12 cellular contexts compared by ENCODE assay signal in the genomic region with DNA sequence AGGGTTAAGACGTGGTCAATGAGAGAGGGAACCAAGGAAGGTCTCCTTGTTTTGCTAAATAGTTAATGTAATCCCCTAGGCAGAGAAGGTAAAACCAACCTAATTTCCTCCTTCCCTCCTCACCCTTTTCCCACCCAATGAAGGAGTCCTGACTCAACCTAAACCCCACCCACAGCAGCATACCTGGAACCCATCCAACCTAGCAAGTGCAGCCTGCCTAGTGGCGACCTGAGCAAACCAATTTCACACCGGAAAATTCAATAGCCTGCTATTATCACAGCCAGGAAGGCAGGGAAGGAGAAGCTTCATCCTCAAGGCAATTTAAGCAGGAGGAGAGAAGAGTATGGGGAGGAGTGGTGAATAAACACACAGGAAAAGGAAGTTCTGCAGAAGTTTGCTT. TPM values are rescaled to one million over a fixed set of nuclear protein-coding genes. Genes with fewer than 3 reads are reported as not detected.
DNase-seq lines count a peak whose midpoint lies in the region; ATAC-seq and TF ChIP-seq lines count a peak whose summit lies in the region.
"Had no signal": no experiment of that assay in that cellular context is flagged by ENCODE, and none has a peak within 500 bp of the region (broad histone marks: within the 10 kb centered on the region; RNA-seq: fewer than 3 reads in every experiment).

No MANE protein-coding gene starts in this region.

- no peak overlapping the region for H3K27ac Mint-ChIP-seq in activated CD4-positive, alpha-beta memory T cell treated with anti-CD3 and anti-CD28 coated beads, Interleukin-2, amount 10 ng/mL, durations not matched to agents 7 days and 5 days

- no peaks in the 10 kb centered on the region for H3K9me3 Mint-ChIP-seq in activated CD4-positive, alpha-beta memory T cell treated with anti-CD3 and anti-CD28 coated beads, Interleukin-2, amount 10 ng/mL, durations not matched to agents 7 days and 5 days
- H3K9me3 Mint-ChIP-seq: naive thymus-derived CD8-positive, alpha-beta T cell had no signal

- H3K4me1 ChIP-seq in HEK293 (ENCODE audit: control insufficient read depth, insufficient read depth, low read length): no peaks in the 10 kb centered on the region
- H3K4me1 ChIP-seq: right lobe of liver had no signal

- no peak for ATAC-seq in HG02884 (IDR thresholded peaks at IDR 0.05; ENCODE audit: unreplicated experiment)
- ATAC-seq: naive thymus-derived CD8-positive, alpha-beta T cell; right lobe of liver had no signal

- DNase-seq in NCI-H2029 (lab: John Stamatoyannopoulos, UW) (peak; percentile 78), cardiac fibroblast (ENCODE audit: low read depth in 2 of 2) (peak; percentile 8 to 15), mucosa of gallbladder (ENCODE audit: low spot score) (peak; percentile 19), NCI-H526 treated with DMSO at 0.1 percent for 48 hours (lab: John Stamatoyannopoulos, UW) (no peak)
- DNase-seq in activated CD4-positive, alpha-beta memory T cell treated with anti-CD3 and anti-CD28 coated beads, Interleukin-2, amount 10 ng/mL, durations not matched to agents 7 days and 5 days: no peak
- DNase-seq: activated CD4-positive, alpha-beta T cell treated with anti-CD3 and anti-CD28 coated beads, Interleukin-2, amount 50 U/mL, for 1 hour; central memory CD4-positive, alpha-beta T cell; Karpas-422; naive thymus-derived CD8-positive, alpha-beta T cell; right lobe of liver had no signal

- H3K4me3 ChIP-seq in HEK293 (ENCODE audit: low read depth, low read length) (no peak overlapping the region), cardiac fibroblast (replicated peaks in 1 of 2; ENCODE audit: low read depth in 2 of 2, low read length in 2 of 2) (no peak overlapping the region)
- H3K4me3 ChIP-seq: right lobe of liver had no signal

- H3K4me1 Mint-ChIP-seq in activated CD4-positive, alpha-beta memory T cell treated with anti-CD3 and anti-CD28 coated beads, Interleukin-2, amount 10 ng/mL, durations not matched to agents 7 days and 5 days: no peaks in the 10 kb centered on the region
- H3K4me1 Mint-ChIP-seq: naive thymus-derived CD8-positive, alpha-beta T cell had no signal

- H3K36me3 ChIP-seq in HEK293 (ENCODE audit: control insufficient read depth in 2 of 2, insufficient read depth in 1 of 2, low read length in 2 of 2): peaks cover 0 to 3% of the 10 kb centered on the region in 2 experiments; a peak in 1 of 3 replicates
- H3K36me3 ChIP-seq: right lobe of liver had no signal

- H3K27me3 Mint-ChIP-seq in activated CD4-positive, alpha-beta memory T cell treated with anti-CD3 and anti-CD28 coated beads, Interleukin-2, amount 10 ng/mL, durations not matched to agents 7 days and 5 days: no peaks in the 10 kb centered on the region
- H3K27me3 Mint-ChIP-seq: naive thymus-derived CD8-positive, alpha-beta T cell had no signal

- H3K27ac ChIP-seq in HEK293 (ENCODE audit: extremely low read depth, low read depth, low read length): no peak overlapping the region
- H3K27ac ChIP-seq: right lobe of liver had no signal

- CTCF ChIA-PET in HEK293 (lab: Yijun Ruan, JAX): interaction anchor here (0.7 to 1.1 kb wide), 4 partner anchors 13 to 465 kb away, joined by 3 to 4 read pairs (median 3); no protein-coding TSS in a partner anchor
- CTCF ChIA-PET in activated CD4-positive, alpha-beta memory T cell treated with anti-CD3 and anti-CD28 coated beads, Interleukin-2, amount 10 ng/mL, durations not matched to agents 7 days and 5 days (lab: Charles Lee): interaction anchor here (0.6 to 0.7 kb wide), 2 partner anchors 17 to 47 kb away, joined by 3 read pairs; no protein-coding TSS in a partner anchor

- no peak overlapping the region for H3K4me3 Mint-ChIP-seq in activated CD4-positive, alpha-beta memory T cell treated with anti-CD3 and anti-CD28 coated beads, Interleukin-2, amount 10 ng/mL, durations not matched to agents 7 days and 5 days
- H3K4me3 Mint-ChIP-seq: naive thymus-derived CD8-positive, alpha-beta T cell had no signal

- no peaks in the 10 kb centered on the region for H3K9me3 ChIP-seq in HEK293 (ENCODE audit: control insufficient read depth, insufficient read depth, low read depth, low read length)
- H3K9me3 ChIP-seq: right lobe of liver had no signal

- POLR2A ChIA-PET in HEK293 (lab: Yijun Ruan, JAX): no interaction called here
- POLR2A ChIA-PET in activated CD4-positive, alpha-beta memory T cell treated with anti-CD3 and anti-CD28 coated beads, Interleukin-2, amount 10 ng/mL, durations not matched to agents 7 days and 5 days (lab: Charles Lee): no interaction called here

- TF ChIP-seq CTCF in HEK293 (tag by site-specific recombination; IDR thresholded peaks at IDR 0.05) (no peak), cardiac fibroblast (IDR thresholded peaks at IDR 0.05; ENCODE audit: low read depth, low read length) (no peak)

- no peaks in the 10 kb centered on the region for H3K36me3 Mint-ChIP-seq in activated CD4-positive, alpha-beta memory T cell treated with anti-CD3 and anti-CD28 coated beads, Interleukin-2, amount 10 ng/mL, durations not matched to agents 7 days and 5 days (ENCODE audit: low read depth)
- H3K36me3 Mint-ChIP-seq: naive thymus-derived CD8-positive, alpha-beta T cell had no signal

TF ChIP-seq in HEK293, 187 proteins besides CTCF, POLR2A, EP300 and RAD21:
- no peak for TF ChIP-seq ZNF292 (tag by site-specific recombination; IDR thresholded peaks at IDR 0.05; ENCODE audit: borderline replicate concordance, low read depth)
- TF ChIP-seq, protein P1, sequence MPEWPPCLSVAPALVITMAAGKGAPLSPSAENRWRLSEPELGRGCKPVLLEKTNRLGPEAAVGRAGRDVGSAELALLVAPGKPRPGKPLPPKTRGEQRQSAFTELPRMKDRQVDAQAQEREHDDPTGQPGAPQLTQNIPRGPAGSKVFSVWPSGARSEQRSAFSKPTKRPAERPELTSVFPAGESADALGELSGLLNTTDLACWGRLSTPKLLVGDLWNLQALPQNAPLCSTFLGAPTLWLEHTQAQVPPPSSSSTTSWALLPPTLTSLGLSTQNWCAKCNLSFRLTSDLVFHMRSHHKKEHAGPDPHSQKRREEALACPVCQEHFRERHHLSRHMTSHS (tag by site-specific recombination; IDR thresholded peaks at IDR 0.05): no peak
- TF ChIP-seq ZNF169 (tag by site-specific recombination; IDR thresholded peaks at IDR 0.05): no peak
- TF ChIP-seq SP7 (tag by site-specific recombination; IDR thresholded peaks at IDR 0.05): 0 out of 2 replicates have a peak, but pooled peaks have one; percentile 54
- peak; percentile 66 for TF ChIP-seq ZBTB17 (tag by site-specific recombination; IDR thresholded peaks at IDR 0.05)
- TF ChIP-seq, protein P2, sequence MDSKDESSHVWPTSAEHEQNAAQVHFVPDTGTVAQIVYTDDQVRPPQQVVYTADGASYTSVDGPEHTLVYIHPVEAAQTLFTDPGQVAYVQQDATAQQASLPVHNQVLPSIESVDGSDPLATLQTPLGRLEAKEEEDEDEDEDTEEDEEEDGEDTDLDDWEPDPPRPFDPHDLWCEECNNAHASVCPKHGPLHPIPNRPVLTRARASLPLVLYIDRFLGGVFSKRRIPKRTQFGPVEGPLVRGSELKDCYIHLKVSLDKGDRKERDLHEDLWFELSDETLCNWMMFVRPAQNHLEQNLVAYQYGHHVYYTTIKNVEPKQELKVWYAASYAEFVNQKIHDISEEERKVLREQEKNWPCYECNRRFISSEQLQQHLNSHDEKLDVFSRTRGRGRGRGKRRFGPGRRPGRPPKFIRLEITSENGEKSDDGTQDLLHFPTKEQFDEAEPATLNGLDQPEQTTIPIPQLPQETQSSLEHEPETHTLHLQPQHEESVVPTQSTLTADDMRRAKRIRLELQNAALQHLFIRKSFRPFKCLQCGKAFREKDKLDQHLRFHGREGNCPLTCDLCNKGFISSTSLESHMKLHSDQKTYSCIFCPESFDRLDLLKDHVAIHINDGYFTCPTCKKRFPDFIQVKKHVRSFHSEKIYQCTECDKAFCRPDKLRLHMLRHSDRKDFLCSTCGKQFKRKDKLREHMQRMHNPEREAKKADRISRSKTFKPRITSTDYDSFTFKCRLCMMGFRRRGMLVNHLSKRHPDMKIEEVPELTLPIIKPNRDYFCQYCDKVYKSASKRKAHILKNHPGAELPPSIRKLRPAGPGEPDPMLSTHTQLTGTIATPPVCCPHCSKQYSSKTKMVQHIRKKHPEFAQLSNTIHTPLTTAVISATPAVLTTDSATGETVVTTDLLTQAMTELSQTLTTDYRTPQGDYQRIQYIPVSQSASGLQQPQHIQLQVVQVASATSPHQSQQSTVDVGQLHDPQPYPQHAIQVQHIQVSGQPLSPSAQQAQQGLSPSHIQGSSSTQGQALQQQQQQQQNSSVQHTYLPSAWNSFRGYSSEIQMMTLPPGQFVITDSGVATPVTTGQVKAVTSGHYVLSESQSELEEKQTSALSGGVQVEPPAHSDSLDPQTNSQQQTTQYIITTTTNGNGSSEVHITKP (tag by site-specific recombination; IDR thresholded peaks at IDR 0.05): peak; percentile 45; the same call in 1 of the 2 replicates
- 0 out of 2 replicates have a peak, but pooled peaks have one; percentile 13 for TF ChIP-seq OSR2 (tag by site-specific recombination; IDR thresholded peaks at IDR 0.05)
- TF ChIP-seq ZNF529 (tag by site-specific recombination; IDR thresholded peaks at IDR 0.05; ENCODE audit: insufficient replicate concordance): no peak

RNA-seq across cellular contexts. Expression of a gene that starts 46.9 kb away (rescaled TPM):
- 33.4 TPM for total RNA-seq in mucosa of gallbladder
- total RNA-seq in activated CD4-positive, alpha-beta memory T cell treated with anti-CD3 and anti-CD28 coated beads, Interleukin-2, amount 10 ng/mL, durations not matched to agents 7 days and 5 days: 10 to 100 TPM; 41.4 to 43.3 TPM

Comparison
In these comparisons a context has a peak if more than half of its experiments do, and no peak if none do; other contexts are left out.
1. DNase-seq: peak in NCI-H2029 (single experiment), cardiac fibroblast (2 of 2) and mucosa of gallbladder (single experiment); none in NCI-H526 treated with DMSO at 0.1 percent for 48 hours (single experiment) and activated CD4-positive, alpha-beta memory T cell treated with anti-CD3 and anti-CD28 coated beads, Interleukin-2, amount 10 ng/mL, durations not matched to agents 7 days and 5 days (single experiment).